ENCODE assay signal across 1 cellular context in genomic region chr6:26047329-26047728, GRCh38. TPM values are rescaled to one million over a fixed set of nuclear protein-coding genes. Genes with fewer than 3 reads are reported as not detected.
"Had no signal": no experiment of that assay in that cellular context is flagged by ENCODE, and none has a peak within 500 bp of the region (broad histone marks: within the 10 kb centered on the region; RNA-seq: fewer than 3 reads in every experiment).

No MANE protein-coding gene starts in this region.

RNA-seq across cellular contexts. Expression of gene HFE, which starts 39.9 kb away (rescaled TPM):
- polyA plus RNA-seq: neural cell had no signal
